ENCODE assay signal across 1 cellular context in the genomic region with DNA sequence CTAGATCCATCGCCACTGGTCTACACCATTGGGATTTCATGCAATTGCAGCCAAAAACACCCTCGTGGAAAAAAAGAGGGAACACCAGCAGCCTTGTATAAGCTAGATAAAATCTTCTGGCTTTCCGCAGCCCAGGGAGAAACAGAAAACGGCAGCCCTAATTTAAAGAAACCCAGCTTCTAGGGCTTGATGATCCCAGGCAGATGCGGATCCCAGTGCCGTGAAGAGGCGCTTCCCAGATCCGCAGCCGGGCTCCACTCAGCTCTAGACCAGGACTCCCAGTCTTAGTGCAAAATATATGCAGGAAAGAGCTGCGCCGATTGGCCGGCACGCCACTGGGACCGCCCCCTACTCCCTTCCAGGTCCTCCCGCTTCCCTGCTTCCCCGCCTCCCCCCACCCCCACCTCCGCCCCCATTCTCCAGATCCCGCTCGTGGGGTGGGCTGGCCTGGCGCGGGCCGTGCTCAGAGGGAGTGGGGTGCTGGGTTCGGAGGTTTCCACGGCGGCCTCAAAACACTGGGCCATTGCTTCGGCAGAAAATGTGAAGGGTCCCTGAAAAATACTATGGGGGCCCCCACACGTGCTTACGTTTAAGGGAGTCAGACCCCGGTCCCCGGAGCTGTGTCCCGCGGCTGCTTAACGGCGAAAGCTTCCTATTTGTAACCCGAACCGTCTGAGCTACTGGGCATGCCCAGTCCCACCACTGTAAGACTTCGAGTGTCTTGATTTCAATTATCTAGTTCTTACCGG.
A peak's percentile ranks its signal among the peaks of the same experiment; 100 is the strongest.
TF ChIP-seq lines count a peak whose summit lies in the region.

No MANE protein-coding gene starts in this region.

TF ChIP-seq in HepG2, 621 proteins besides CTCF, POLR2A, EP300 and RAD21 (continued from another document and continues in another):
- TF ChIP-seq, protein P1, sequence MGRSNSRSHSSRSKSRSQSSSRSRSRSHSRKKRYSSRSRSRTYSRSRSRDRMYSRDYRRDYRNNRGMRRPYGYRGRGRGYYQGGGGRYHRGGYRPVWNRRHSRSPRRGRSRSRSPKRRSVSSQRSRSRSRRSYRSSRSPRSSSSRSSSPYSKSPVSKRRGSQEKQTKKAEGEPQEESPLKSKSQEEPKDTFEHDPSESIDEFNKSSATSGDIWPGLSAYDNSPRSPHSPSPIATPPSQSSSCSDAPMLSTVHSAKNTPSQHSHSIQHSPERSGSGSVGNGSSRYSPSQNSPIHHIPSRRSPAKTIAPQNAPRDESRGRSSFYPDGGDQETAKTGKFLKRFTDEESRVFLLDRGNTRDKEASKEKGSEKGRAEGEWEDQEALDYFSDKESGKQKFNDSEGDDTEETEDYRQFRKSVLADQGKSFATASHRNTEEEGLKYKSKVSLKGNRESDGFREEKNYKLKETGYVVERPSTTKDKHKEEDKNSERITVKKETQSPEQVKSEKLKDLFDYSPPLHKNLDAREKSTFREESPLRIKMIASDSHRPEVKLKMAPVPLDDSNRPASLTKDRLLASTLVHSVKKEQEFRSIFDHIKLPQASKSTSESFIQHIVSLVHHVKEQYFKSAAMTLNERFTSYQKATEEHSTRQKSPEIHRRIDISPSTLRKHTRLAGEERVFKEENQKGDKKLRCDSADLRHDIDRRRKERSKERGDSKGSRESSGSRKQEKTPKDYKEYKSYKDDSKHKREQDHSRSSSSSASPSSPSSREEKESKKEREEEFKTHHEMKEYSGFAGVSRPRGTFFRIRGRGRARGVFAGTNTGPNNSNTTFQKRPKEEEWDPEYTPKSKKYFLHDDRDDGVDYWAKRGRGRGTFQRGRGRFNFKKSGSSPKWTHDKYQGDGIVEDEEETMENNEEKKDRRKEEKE (IDR thresholded peaks at IDR 0.05) = no peak
- peak; percentile 50 for TF ChIP-seq SRSF1 (optimal IDR thresholded peaks at IDR 0.05; ENCODE audit: low read depth, low read length)
- TF ChIP-seq ZBTB42 (CRISPR knock-in tag; IDR thresholded peaks at IDR 0.05) = no peak
- TF ChIP-seq SIN3A (IDR thresholded peaks at IDR 0.05; ENCODE audit: borderline replicate concordance, low read depth, low read length) = peak; percentile 84; the same call in 1 of the 2 replicates
- TF ChIP-seq BHLHE40 (IDR thresholded peaks at IDR 0.05; ENCODE audit: low read length) = peak; percentile 55; the same call in 1 of the 2 replicates
- TF ChIP-seq MAZ (IDR thresholded peaks at IDR 0.05; ENCODE audit: borderline replicate concordance, low read depth, low read length) = peak; percentile 79; the same call in 1 of the 2 replicates
- TF ChIP-seq MAZ (CRISPR knock-in tag; IDR thresholded peaks at IDR 0.05; ENCODE audit: low read depth) = no peak
- TF ChIP-seq, protein P2, sequence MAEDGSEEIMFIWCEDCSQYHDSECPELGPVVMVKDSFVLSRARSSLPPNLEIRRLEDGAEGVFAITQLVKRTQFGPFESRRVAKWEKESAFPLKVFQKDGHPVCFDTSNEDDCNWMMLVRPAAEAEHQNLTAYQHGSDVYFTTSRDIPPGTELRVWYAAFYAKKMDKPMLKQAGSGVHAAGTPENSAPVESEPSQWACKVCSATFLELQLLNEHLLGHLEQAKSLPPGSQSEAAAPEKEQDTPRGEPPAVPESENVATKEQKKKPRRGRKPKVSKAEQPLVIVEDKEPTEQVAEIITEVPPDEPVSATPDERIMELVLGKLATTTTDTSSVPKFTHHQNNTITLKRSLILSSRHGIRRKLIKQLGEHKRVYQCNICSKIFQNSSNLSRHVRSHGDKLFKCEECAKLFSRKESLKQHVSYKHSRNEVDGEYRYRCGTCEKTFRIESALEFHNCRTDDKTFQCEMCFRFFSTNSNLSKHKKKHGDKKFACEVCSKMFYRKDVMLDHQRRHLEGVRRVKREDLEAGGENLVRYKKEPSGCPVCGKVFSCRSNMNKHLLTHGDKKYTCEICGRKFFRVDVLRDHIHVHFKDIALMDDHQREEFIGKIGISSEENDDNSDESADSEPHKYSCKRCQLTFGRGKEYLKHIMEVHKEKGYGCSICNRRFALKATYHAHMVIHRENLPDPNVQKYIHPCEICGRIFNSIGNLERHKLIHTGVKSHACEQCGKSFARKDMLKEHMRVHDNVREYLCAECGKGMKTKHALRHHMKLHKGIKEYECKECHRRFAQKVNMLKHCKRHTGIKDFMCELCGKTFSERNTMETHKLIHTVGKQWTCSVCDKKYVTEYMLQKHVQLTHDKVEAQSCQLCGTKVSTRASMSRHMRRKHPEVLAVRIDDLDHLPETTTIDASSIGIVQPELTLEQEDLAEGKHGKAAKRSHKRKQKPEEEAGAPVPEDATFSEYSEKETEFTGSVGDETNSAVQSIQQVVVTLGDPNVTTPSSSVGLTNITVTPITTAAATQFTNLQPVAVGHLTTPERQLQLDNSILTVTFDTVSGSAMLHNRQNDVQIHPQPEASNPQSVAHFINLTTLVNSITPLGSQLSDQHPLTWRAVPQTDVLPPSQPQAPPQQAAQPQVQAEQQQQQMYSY (CRISPR knock-in tag; IDR thresholded peaks at IDR 0.05) = peak; percentile 77
- 0 out of 2 replicates have a peak, but pooled peaks have one; percentile 11 for TF ChIP-seq BCL6 (CRISPR knock-in tag; IDR thresholded peaks at IDR 0.05)
- peak; percentile 23; the same call in 1 of the 2 replicates for TF ChIP-seq KDM2A (CRISPR knock-in tag; IDR thresholded peaks at IDR 0.05; ENCODE audit: borderline replicate concordance, low read depth)
- TF ChIP-seq, protein P3, sequence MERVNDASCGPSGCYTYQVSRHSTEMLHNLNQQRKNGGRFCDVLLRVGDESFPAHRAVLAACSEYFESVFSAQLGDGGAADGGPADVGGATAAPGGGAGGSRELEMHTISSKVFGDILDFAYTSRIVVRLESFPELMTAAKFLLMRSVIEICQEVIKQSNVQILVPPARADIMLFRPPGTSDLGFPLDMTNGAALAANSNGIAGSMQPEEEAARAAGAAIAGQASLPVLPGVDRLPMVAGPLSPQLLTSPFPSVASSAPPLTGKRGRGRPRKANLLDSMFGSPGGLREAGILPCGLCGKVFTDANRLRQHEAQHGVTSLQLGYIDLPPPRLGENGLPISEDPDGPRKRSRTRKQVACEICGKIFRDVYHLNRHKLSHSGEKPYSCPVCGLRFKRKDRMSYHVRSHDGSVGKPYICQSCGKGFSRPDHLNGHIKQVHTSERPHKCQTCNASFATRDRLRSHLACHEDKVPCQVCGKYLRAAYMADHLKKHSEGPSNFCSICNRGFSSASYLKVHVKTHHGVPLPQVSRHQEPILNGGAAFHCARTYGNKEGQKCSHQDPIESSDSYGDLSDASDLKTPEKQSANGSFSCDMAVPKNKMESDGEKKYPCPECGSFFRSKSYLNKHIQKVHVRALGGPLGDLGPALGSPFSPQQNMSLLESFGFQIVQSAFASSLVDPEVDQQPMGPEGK (CRISPR knock-in tag; IDR thresholded peaks at IDR 0.05) = peak; percentile 77
- TF ChIP-seq SIX4 (CRISPR knock-in tag; IDR thresholded peaks at IDR 0.05) = peak; percentile 59; the same call in 1 of the 2 replicates
- TF ChIP-seq, protein P4, sequence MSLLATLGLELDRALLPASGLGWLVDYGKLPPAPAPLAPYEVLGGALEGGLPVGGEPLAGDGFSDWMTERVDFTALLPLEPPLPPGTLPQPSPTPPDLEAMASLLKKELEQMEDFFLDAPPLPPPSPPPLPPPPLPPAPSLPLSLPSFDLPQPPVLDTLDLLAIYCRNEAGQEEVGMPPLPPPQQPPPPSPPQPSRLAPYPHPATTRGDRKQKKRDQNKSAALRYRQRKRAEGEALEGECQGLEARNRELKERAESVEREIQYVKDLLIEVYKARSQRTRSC (CRISPR knock-in tag; IDR thresholded peaks at IDR 0.05; ENCODE audit: low read depth) = no peak
- TF ChIP-seq TARDBP (CRISPR knock-in tag; IDR thresholded peaks at IDR 0.05) = 0 out of 2 replicates have a peak, but pooled peaks have one; percentile 30
- no peak for TF ChIP-seq TOE1 (CRISPR knock-in tag; IDR thresholded peaks at IDR 0.05)
- TF ChIP-seq, protein P5, sequence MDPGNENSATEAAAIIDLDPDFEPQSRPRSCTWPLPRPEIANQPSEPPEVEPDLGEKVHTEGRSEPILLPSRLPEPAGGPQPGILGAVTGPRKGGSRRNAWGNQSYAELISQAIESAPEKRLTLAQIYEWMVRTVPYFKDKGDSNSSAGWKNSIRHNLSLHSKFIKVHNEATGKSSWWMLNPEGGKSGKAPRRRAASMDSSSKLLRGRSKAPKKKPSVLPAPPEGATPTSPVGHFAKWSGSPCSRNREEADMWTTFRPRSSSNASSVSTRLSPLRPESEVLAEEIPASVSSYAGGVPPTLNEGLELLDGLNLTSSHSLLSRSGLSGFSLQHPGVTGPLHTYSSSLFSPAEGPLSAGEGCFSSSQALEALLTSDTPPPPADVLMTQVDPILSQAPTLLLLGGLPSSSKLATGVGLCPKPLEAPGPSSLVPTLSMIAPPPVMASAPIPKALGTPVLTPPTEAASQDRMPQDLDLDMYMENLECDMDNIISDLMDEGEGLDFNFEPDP (CRISPR knock-in tag; conservative IDR thresholded peaks at IDR 0.05) = no peak
- TF ChIP-seq, protein P6, sequence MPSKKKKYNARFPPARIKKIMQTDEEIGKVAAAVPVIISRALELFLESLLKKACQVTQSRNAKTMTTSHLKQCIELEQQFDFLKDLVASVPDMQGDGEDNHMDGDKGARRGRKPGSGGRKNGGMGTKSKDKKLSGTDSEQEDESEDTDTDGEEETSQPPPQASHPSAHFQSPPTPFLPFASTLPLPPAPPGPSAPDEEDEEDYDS (CRISPR knock-in tag; IDR thresholded peaks at IDR 0.05) = peak; percentile 93
- TF ChIP-seq, protein P7, sequence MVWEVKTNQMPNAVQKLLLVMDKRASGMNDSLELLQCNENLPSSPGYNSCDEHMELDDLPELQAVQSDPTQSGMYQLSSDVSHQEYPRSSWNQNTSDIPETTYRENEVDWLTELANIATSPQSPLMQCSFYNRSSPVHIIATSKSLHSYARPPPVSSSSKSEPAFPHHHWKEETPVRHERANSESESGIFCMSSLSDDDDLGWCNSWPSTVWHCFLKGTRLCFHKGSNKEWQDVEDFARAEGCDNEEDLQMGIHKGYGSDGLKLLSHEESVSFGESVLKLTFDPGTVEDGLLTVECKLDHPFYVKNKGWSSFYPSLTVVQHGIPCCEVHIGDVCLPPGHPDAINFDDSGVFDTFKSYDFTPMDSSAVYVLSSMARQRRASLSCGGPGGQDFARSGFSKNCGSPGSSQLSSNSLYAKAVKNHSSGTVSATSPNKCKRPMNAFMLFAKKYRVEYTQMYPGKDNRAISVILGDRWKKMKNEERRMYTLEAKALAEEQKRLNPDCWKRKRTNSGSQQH (CRISPR knock-in tag; IDR thresholded peaks at IDR 0.05; ENCODE audit: low read depth) = peak; percentile 6; the same call in 1 of the 2 replicates
- TF ChIP-seq, protein P8, sequence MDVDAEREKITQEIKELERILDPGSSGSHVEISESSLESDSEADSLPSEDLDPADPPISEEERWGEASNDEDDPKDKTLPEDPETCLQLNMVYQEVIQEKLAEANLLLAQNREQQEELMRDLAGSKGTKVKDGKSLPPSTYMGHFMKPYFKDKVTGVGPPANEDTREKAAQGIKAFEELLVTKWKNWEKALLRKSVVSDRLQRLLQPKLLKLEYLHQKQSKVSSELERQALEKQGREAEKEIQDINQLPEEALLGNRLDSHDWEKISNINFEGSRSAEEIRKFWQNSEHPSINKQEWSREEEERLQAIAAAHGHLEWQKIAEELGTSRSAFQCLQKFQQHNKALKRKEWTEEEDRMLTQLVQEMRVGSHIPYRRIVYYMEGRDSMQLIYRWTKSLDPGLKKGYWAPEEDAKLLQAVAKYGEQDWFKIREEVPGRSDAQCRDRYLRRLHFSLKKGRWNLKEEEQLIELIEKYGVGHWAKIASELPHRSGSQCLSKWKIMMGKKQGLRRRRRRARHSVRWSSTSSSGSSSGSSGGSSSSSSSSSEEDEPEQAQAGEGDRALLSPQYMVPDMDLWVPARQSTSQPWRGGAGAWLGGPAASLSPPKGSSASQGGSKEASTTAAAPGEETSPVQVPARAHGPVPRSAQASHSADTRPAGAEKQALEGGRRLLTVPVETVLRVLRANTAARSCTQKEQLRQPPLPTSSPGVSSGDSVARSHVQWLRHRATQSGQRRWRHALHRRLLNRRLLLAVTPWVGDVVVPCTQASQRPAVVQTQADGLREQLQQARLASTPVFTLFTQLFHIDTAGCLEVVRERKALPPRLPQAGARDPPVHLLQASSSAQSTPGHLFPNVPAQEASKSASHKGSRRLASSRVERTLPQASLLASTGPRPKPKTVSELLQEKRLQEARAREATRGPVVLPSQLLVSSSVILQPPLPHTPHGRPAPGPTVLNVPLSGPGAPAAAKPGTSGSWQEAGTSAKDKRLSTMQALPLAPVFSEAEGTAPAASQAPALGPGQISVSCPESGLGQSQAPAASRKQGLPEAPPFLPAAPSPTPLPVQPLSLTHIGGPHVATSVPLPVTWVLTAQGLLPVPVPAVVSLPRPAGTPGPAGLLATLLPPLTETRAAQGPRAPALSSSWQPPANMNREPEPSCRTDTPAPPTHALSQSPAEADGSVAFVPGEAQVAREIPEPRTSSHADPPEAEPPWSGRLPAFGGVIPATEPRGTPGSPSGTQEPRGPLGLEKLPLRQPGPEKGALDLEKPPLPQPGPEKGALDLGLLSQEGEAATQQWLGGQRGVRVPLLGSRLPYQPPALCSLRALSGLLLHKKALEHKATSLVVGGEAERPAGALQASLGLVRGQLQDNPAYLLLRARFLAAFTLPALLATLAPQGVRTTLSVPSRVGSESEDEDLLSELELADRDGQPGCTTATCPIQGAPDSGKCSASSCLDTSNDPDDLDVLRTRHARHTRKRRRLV (CRISPR knock-in tag; IDR thresholded peaks at IDR 0.05) = 0 out of 2 replicates have a peak, but pooled peaks have one; percentile 56
- TF ChIP-seq IRF2 (CRISPR knock-in tag; IDR thresholded peaks at IDR 0.05) = no peak
- TF ChIP-seq MXI1 (IDR thresholded peaks at IDR 0.05; ENCODE audit: borderline replicate concordance, low read depth, low read length) = peak; percentile 45; the same call in 1 of the 3 replicates
- 0 out of 2 replicates have a peak, but pooled peaks have one; percentile 5 for TF ChIP-seq KAT8 (CRISPR knock-in tag; IDR thresholded peaks at IDR 0.05)
- TF ChIP-seq SMYD3 (CRISPR knock-in tag; IDR thresholded peaks at IDR 0.05) = peak; percentile 53; the same call in 1 of the 2 replicates
- peak; percentile 40; the same call in 1 of the 2 replicates for TF ChIP-seq MYC (CRISPR knock-in tag; IDR thresholded peaks at IDR 0.05; ENCODE audit: borderline replicate concordance)
- peak; percentile 91 for TF ChIP-seq POLR2AphosphoS2 (IDR thresholded peaks at IDR 0.05; ENCODE audit: low read depth, low read length)
- TF ChIP-seq ZFP37 (CRISPR knock-in tag; IDR thresholded peaks at IDR 0.05; ENCODE audit: borderline replicate concordance) = no peak
- peak; percentile 97 for TF ChIP-seq POLR2AphosphoS5 (IDR thresholded peaks at IDR 0.05; ENCODE audit: low read depth, low read length)
